Comparison of ENCODE assay signal across 8 cellular contexts in the genomic region with DNA sequence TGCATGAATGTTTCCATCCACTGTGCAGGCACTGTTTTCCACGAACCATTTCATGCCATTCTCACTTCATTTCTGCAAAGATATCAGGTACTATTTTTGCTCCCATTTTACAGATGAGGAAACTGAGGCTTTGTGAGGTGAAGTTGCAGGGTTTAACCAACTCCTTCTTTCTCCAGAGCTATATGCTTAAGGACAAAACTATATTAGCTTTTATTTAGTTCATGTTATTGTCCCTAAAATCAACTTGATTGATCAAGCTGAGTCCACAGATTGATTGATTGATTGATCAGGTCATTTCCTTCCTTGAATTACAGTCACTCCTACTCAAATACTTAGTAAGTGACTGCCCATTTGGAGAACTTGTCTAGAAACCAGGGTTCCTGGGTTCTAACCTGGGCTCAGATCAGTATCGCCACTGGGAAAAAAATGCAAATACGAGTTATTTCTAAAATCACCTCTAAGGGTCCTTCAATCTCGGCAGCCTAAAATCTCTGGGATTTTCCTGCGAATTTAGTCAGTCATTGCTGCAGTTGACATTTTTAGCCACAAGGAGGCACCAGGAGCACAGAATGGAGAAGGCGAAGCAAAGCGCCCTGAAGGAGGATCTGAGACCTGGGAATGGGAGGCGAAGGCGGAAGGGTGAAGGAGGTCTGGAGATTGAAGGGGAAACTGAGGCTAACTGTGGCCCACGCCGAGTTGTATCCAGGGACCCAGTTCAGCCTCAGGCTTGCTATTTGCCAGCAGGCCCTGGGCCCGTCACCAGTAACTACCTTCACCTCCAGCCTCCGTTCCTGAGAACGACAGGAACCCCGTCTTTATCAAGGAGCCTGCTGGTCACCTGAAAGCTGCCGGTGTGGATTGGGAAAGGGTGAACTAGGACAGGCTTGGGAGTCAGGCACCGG. TPM values are rescaled to one million over a fixed set of nuclear protein-coding genes. Genes with fewer than 3 reads are reported as not detected.
DNase-seq lines count a peak whose midpoint lies in the region; ATAC-seq and TF ChIP-seq lines count a peak whose summit lies in the region.

No MANE protein-coding gene starts in this region.

- no peaks in the 10 kb centered on the region for H3K9me3 ChIP-seq in T-helper 17 cell (ENCODE audit: control insufficient read depth, low read length, poor library complexity, severe bottlenecking)

- no peak overlapping the region for H3K4me3 ChIP-seq in retinal pigment epithelial cell (ENCODE audit: low read length)

- H3K27me3 Mint-ChIP-seq in T-helper 17 cell: peaks cover 36% of the 10 kb centered on the region

- H3K27ac Mint-ChIP-seq in T-helper 17 cell: peak overlapping the region; percentile 24

- TF ChIP-seq CTCF in GM10266 (IDR thresholded peaks at IDR 0.05; ENCODE audit: control insufficient read depth, insufficient read depth, low read depth, missing control alignments): peak; percentile 89
- peak; percentile 93 for TF ChIP-seq CTCF in retinal pigment epithelial cell (conservative IDR thresholded peaks at IDR 0.05; ENCODE audit: low read depth, low read length)

- ATAC-seq in T-helper 17 cell (peak; percentile 57), GM18519 (IDR thresholded peaks at IDR 0.05; ENCODE audit: low FRiP score, unreplicated experiment) (no peak), HG02973 (IDR thresholded peaks at IDR 0.05; ENCODE audit: unreplicated experiment) (no peak)

- H3K36me3 Mint-ChIP-seq in T-helper 17 cell (ENCODE audit: low read depth): peaks cover 2% of the 10 kb centered on the region

- H3K4me1 Mint-ChIP-seq in T-helper 17 cell: peaks cover 6% of the 10 kb centered on the region

- DNase-seq in GM10266 (ENCODE audit: extremely low spot score) (peak; percentile 48), NCI-H1694 (lab: John Stamatoyannopoulos, UW) (peak; percentile 70), T-helper 17 cell (peak; percentile 25 to 64 (median 44)), anterior cingulate cortex (lab: John Stamatoyannopoulos, UW) (peak in 53 of 58 donors; percentile 12 to 85 (median 43)), hepatic stellate cell (ENCODE audit: low spot score) (peak; percentile 71), retinal pigment epithelial cell (ENCODE audit: low read depth) (peak; percentile 17)

- H3K4me3 Mint-ChIP-seq in T-helper 17 cell: no peak overlapping the region

RNA-seq across cellular contexts. Expression of a gene that starts 14.3 kb away (rescaled TPM):
- 10 to 100 TPM; 14.7 to 21.8 TPM for total RNA-seq in T-helper 17 cell

RNA-seq across cellular contexts. Expression of a gene that starts 30.2 kb away (rescaled TPM):
- not detected for total RNA-seq in T-helper 17 cell

RNA-seq across cellular contexts. Expression of a gene that starts 36.2 kb away (rescaled TPM):
- total RNA-seq in T-helper 17 cell: 1 to 10 TPM; 5.3 to 6.3 TPM

Comparison
In these comparisons a context has a peak if more than half of its experiments do, and no peak if none do; other contexts are left out.
1. DNase-seq: peak in every context shown above with its lines; median percentile 71 in hepatic stellate cell; 70 in NCI-H1694; 48 in GM10266; 44 in T-helper 17 cell; 43 in anterior cingulate cortex; 17 in retinal pigment epithelial cell.